Comparison of ENCODE assay signal across 20 cellular contexts in the genomic region with DNA sequence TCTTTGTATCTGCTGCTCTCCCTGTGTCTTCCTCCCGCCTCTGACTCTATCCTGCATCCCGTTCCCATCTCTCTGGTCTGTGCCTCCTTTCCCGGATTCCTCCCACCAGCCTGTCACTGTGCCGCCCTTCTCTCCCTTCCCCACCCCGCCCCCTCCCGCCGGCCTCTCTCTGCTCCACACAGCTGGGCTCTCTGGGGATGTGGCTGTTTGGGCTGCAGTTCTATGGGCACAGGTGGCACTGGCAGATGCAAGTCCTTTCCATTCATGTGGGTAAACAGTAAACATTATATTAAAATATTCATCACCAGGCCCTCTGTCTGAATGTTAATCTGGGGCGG.
A peak's percentile ranks its signal among the peaks of the same experiment; 100 is the strongest.
DNase-seq lines count a peak whose midpoint lies in the region; ATAC-seq lines count a peak whose summit lies in the region.
"Had no signal": no experiment of that assay in that cellular context is flagged by ENCODE, and none has a peak within 500 bp of the region (broad histone marks: within the 10 kb centered on the region; RNA-seq: fewer than 3 reads in every experiment).

No MANE protein-coding gene starts in this region.

- DNase-seq in NCI-H1092 treated with DMSO at 0.1 percent for 48 hours (lab: John Stamatoyannopoulos, UW) (peak; percentile 44), NCI-H1092 (lab: John Stamatoyannopoulos, UW) (no peak), NCI-H2227 (lab: John Stamatoyannopoulos, UW; ENCODE audit: unreplicated experiment) (peak; percentile 41), anterior cingulate cortex (lab: John Stamatoyannopoulos, UW) (peak in 38 of 58 donors; percentile 7 to 91 (median 54)), posterior cingulate gyrus (peak in 8 of 10 donors; percentile 41 to 92 (median 62)), NCI-H2081 (lab: John Stamatoyannopoulos, UW) (no peak)
- no peak for DNase-seq in NK-92 treated with Interleukin-12 subunit alpha and Interleukin-12 subunit beta, amount 100 ng/mL, for 24 hours (lab: John Stamatoyannopoulos, UW)
- DNase-seq: activated gamma-delta T cell treated with Interleukin-2 at 50 U/mL for 16 hours; activated naive CD8-positive, alpha-beta T cell treated with anti-CD3 and anti-CD28 coated beads, Interleukin-2, amount 50 U/mL, for 24 hours; body of pancreas; CD8-positive, alpha-beta T cell; effector CD8-positive, alpha-beta T cell; erythroblast; foreskin fibroblast; heart right ventricle; SHP77 treated with DMSO at 0.1 percent for 48 hours; stimulated activated CD8-positive, alpha-beta memory T cell treated with anti-CD3 and anti-CD28 coated beads, Interleukin-4, amount 100 ng/mL, for 48 hours; T-cell had no signal

- ATAC-seq in GM18867 (IDR thresholded peaks at IDR 0.05; ENCODE audit: unreplicated experiment): no peak
- ATAC-seq: activated naive CD8-positive, alpha-beta T cell treated with anti-CD3 and anti-CD28 coated beads, Interleukin-2, amount 50 U/mL, for 24 hours; body of pancreas; CD8-positive, alpha-beta T cell; heart right ventricle; Panc1; T-cell had no signal

- intact Hi-C loops in posterior cingulate gyrus (cut with DNase I): loop anchor here (10.0 kb wide), 1 partner anchor 391 kb away; no protein-coding TSS in a partner anchor

Comparison
In these comparisons a context has a peak if more than half of its experiments do, and no peak if none do; other contexts are left out.
1. DNase-seq: peak in NCI-H1092 treated with DMSO at 0.1 percent for 48 hours (single experiment), NCI-H2227 (single experiment), anterior cingulate cortex (38 of 58) and posterior cingulate gyrus (8 of 10); none in NCI-H1092 (single experiment), NCI-H2081 (0 of 2) and NK-92 treated with Interleukin-12 subunit alpha and Interleukin-12 subunit beta, amount 100 ng/mL, for 24 hours (single experiment).